ENCODE assay signal across 8 cellular contexts in genomic region chr2:47569658-47570398, GRCh38. TPM values are rescaled to one million over a fixed set of nuclear protein-coding genes. Genes with fewer than 3 reads are reported as not detected.
DNase-seq lines count a peak whose midpoint lies in the region; ATAC-seq, FAIRE-seq and TF ChIP-seq lines count a peak whose summit lies in the region.

No MANE protein-coding gene starts in this region.

- H3K9ac ChIP-seq in iPS-15b (ENCODE audit: low read depth, low read length): no peak overlapping the region

- peak overlapping the region; percentile 90 for H3K4me3 Mint-ChIP-seq in WTC11

- H3K27me3 ChIP-seq in iPS-15b (ENCODE audit: control insufficient read depth, insufficient read depth, low read length) (peaks cover 41% of the 10 kb centered on the region), thoracic aorta (replicated peaks; ENCODE audit: insufficient read depth) (no peaks in the 10 kb centered on the region)

- no peak for TF ChIP-seq POLR2A in GM12891 (IDR thresholded peaks at IDR 0.05; ENCODE audit: low read depth, low read length)

- H3K9me3 ChIP-seq in iPS-15b (ENCODE audit: control insufficient read depth, insufficient read depth, low read length): no peaks in the 10 kb centered on the region
- no peaks in the 10 kb centered on the region for H3K9me3 ChIP-seq in thoracic aorta

- ATAC-seq in WTC11 (peak; percentile 7), thoracic aorta (ENCODE audit: insufficient number of reproducible peaks, low FRiP score, low read depth) (no peak), GM19455 (IDR thresholded peaks at IDR 0.05; ENCODE audit: unreplicated experiment) (no peak), GM21447 (IDR thresholded peaks at IDR 0.05; ENCODE audit: unreplicated experiment) (no peak)

- DNase-seq in AG20443 (ENCODE audit: low spot score) (peak; percentile 62), GM12891 (ENCODE audit: insufficient read length, low spot score) (peak; percentile 60), WTC11 (ENCODE audit: low spot score) (peak; percentile 47), thoracic aorta (ENCODE audit: low spot score) (no peak), DMS153 (lab: John Stamatoyannopoulos, UW) (no peak)

- peaks cover 50% of the 10 kb centered on the region for H3K27me3 Mint-ChIP-seq in WTC11 (ENCODE audit: low read depth)

- CTCF ChIA-PET in WTC11 (lab: Charles Lee): interaction anchor here (1.0 to 1.1 kb wide), 3 partner anchors 11 to 198 kb away, joined by 3 read pairs; no protein-coding TSS in a partner anchor

- H3K9me3 Mint-ChIP-seq in WTC11: no peaks in the 10 kb centered on the region

- POLR2A ChIA-PET in WTC11 (lab: Charles Lee): interaction anchor here (0.5 kb wide), 1 partner anchor 183 kb away, joined by 6 read pairs; no protein-coding TSS in a partner anchor

- H3K4me3 ChIP-seq in iPS-15b (ENCODE audit: low read depth, low read length) (peak overlapping the region; percentile 77), thoracic aorta (peak overlapping the region; percentile 48)

- H3K36me3 Mint-ChIP-seq in WTC11: no peaks in the 10 kb centered on the region

- peaks cover 23% of the 10 kb centered on the region for H3K4me1 Mint-ChIP-seq in WTC11

- peak; percentile 80 for FAIRE-seq in GM12891 (lab: Jason Lieb, UNC)

- TF ChIP-seq CTCF in WTC11 (IDR thresholded peaks at IDR 0.05): no peak
- TF ChIP-seq CTCF in thoracic aorta (IDR thresholded peaks at IDR 0.05): no peak

- H3K4me1 ChIP-seq in iPS-15b (ENCODE audit: control insufficient read depth, insufficient read depth, low read length) (peaks cover 13% of the 10 kb centered on the region), thoracic aorta (ENCODE audit: control insufficient read depth in 1 of 2, low read depth in 2 of 2) (peaks cover 18 to 25% of the 10 kb centered on the region in 2 donors)

- H3K36me3 ChIP-seq in iPS-15b (ENCODE audit: control insufficient read depth, insufficient read depth, low read length): no peaks in the 10 kb centered on the region
- H3K36me3 ChIP-seq in thoracic aorta: no peaks in the 10 kb centered on the region

- no peak overlapping the region for H3K27ac ChIP-seq in thoracic aorta

- H3K27ac Mint-ChIP-seq in WTC11: no peak overlapping the region

TF ChIP-seq in GM12891, 5 proteins besides CTCF, POLR2A, EP300 and RAD21:
- TF ChIP-seq PAX5 (IDR thresholded peaks at IDR 0.05; ENCODE audit: insufficient read depth, low read length, severe bottlenecking) (no peak), SPI1 (IDR thresholded peaks at IDR 0.05; ENCODE audit: low read depth, low read length) (no peak), TAF1 (IDR thresholded peaks at IDR 0.05; ENCODE audit: low read depth, low read length) (no peak), POLR2AphosphoS5 (IDR thresholded peaks at IDR 0.05; ENCODE audit: low read depth, low read length) (no peak), POU2F2 (IDR thresholded peaks at IDR 0.05; ENCODE audit: low read depth, low read length) (no peak)
TF ChIP-seq in GM12891: peak in this region for 0.

TF ChIP-seq in WTC11, 78 proteins besides CTCF, POLR2A, EP300 and RAD21:
- TF ChIP-seq HMGXB4 (CRISPR knock-in tag; IDR thresholded peaks at IDR 0.05): 0 out of 2 replicates have a peak, but pooled peaks have one; percentile 24
- TF ChIP-seq MXD4 (CRISPR knock-in tag; IDR thresholded peaks at IDR 0.05; ENCODE audit: borderline replicate concordance): no peak
- 0 out of 2 replicates have a peak, but pooled peaks have one; percentile 7 for TF ChIP-seq NFE2L1 (CRISPR knock-in tag; IDR thresholded peaks at IDR 0.05)
- TF ChIP-seq KAT7 (CRISPR knock-in tag; IDR thresholded peaks at IDR 0.05; ENCODE audit: borderline replicate concordance): no peak
- TF ChIP-seq ATF1 (CRISPR knock-in tag; IDR thresholded peaks at IDR 0.05): peak; percentile 69; the same call in 1 of the 2 replicates
- TF ChIP-seq JUN (CRISPR knock-in tag; IDR thresholded peaks at IDR 0.05): 0 out of 2 replicates have a peak, but pooled peaks have one; percentile 63
- peak; percentile 85; the same call in 1 of the 2 replicates for TF ChIP-seq TP53 (CRISPR knock-in tag; IDR thresholded peaks at IDR 0.05)
- TF ChIP-seq ELF4 (CRISPR knock-in tag; IDR thresholded peaks at IDR 0.05; ENCODE audit: low read depth): 0 out of 2 replicates have a peak, but pooled peaks have one; percentile 39
- no peak for TF ChIP-seq ZNF423 (CRISPR knock-in tag; IDR thresholded peaks at IDR 0.05)
- peak; percentile 74; the same call in 1 of the 2 replicates for TF ChIP-seq CREM (CRISPR knock-in tag; IDR thresholded peaks at IDR 0.05)
- TF ChIP-seq TEAD1 (CRISPR knock-in tag; IDR thresholded peaks at IDR 0.05): peak; percentile 44; the same call in 1 of the 2 replicates
- TF ChIP-seq FOXJ3 (CRISPR knock-in tag; IDR thresholded peaks at IDR 0.05; ENCODE audit: borderline replicate concordance): no peak
- TF ChIP-seq ZNF317 (CRISPR knock-in tag; IDR thresholded peaks at IDR 0.05; ENCODE audit: borderline replicate concordance, low read depth): peak; percentile 16; the same call in 1 of the 2 replicates
- TF ChIP-seq, protein P1, sequence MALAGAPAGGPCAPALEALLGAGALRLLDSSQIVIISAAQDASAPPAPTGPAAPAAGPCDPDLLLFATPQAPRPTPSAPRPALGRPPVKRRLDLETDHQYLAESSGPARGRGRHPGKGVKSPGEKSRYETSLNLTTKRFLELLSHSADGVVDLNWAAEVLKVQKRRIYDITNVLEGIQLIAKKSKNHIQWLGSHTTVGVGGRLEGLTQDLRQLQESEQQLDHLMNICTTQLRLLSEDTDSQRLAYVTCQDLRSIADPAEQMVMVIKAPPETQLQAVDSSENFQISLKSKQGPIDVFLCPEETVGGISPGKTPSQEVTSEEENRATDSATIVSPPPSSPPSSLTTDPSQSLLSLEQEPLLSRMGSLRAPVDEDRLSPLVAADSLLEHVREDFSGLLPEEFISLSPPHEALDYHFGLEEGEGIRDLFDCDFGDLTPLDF (CRISPR knock-in tag; IDR thresholded peaks at IDR 0.05): no peak
- TF ChIP-seq E2F5 (CRISPR knock-in tag; IDR thresholded peaks at IDR 0.05): peak; percentile 60; the same call in 1 of the 2 replicates
- TF ChIP-seq FOXP4 (CRISPR knock-in tag; IDR thresholded peaks at IDR 0.05): peak; percentile 48; the same call in 1 of the 2 replicates
- TF ChIP-seq SP1 (CRISPR knock-in tag; conservative IDR thresholded peaks at IDR 0.05): 0 out of 2 replicates have a peak, but pooled peaks have one; percentile 31
- TF ChIP-seq ETV6 (CRISPR knock-in tag; IDR thresholded peaks at IDR 0.05): peak; percentile 73
- TF ChIP-seq CBFB (CRISPR knock-in tag; IDR thresholded peaks at IDR 0.05; ENCODE audit: low read depth): no peak
- TF ChIP-seq MAX (CRISPR knock-in tag; IDR thresholded peaks at IDR 0.05): peak; percentile 60; the same call in 1 of the 2 replicates
- TF ChIP-seq FOXP1 (CRISPR knock-in tag; IDR thresholded peaks at IDR 0.05; ENCODE audit: borderline replicate concordance): 0 out of 2 replicates have a peak, but pooled peaks have one; percentile 25

RNA-seq across cellular contexts. Expression of gene KCNK12, which starts 1.0 kb away (rescaled TPM):
- polyA plus RNA-seq in GM12891 (2012; ENCODE audit: low read depth, missing spikeins): 0.10 TPM
- total RNA-seq in WTC11 (2021) (8.4 to 11.1 TPM (median 9.2 TPM) in 3 replicates), thoracic aorta (not detected)

Comparison
In these comparisons a context has a peak if more than half of its experiments do, and no peak if none do; other contexts are left out.
1. DNase-seq: peak in AG20443 (single experiment), GM12891 (single experiment) and WTC11 (single experiment); none in thoracic aorta (single experiment) and DMS153 (single experiment).